Comparison of ENCODE assay signal across 6 cellular contexts in genomic region chr17:76843068-76843467, GRCh38. TPM values are rescaled to one million over a fixed set of nuclear protein-coding genes. Genes with fewer than 3 reads are reported as not detected.
DNase-seq lines count a peak whose midpoint lies in the region; ATAC-seq, FAIRE-seq and TF ChIP-seq lines count a peak whose summit lies in the region.
"Not testable (repeated sequence)": the region's sequence is repeated elsewhere in the genome, so short reads cannot be mapped to it uniquely, and the experiment has no call there.
"Had no signal": no experiment of that assay in that cellular context is flagged by ENCODE, and none has a peak within 500 bp of the region (broad histone marks: within the 10 kb centered on the region; RNA-seq: fewer than 3 reads in every experiment).

No MANE protein-coding gene starts in this region.

- TF ChIP-seq POLR2A in K562 (conservative IDR thresholded peaks at IDR 0.05), result not testable (repeated sequence)

- peaks cover 78 to 100% (median 100%) of the 10 kb centered on the region in 10 experiments for H3K4me1 ChIP-seq in BLaER1 treated with 17β-estradiol and CSF1 and Interleukin-3, amounts not matched to agents 10 nM and 100 nM
- H3K4me1 ChIP-seq in HEK293 (ENCODE audit: control insufficient read depth, insufficient read depth, low read length), result not testable (repeated sequence)
- H3K4me1 ChIP-seq in OCI-LY7 (ENCODE audit: insufficient read depth, low read length, poor library complexity, severe bottlenecking) (peaks cover 99% of the 10 kb centered on the region), K562 (replicated peaks in 1 of 2; ENCODE audit: control insufficient read depth in 2 of 2, insufficient read depth in 2 of 2, low read length in 2 of 2) (peaks cover 29 to 53% of the 10 kb centered on the region in 2 experiments; a peak in 4 of 5 replicates)

- not testable (repeated sequence) for H3K9me3 ChIP-seq in BLaER1 treated with 17β-estradiol and CSF1 and Interleukin-3, amounts not matched to agents 10 nM and 100 nM (replicated peaks in 1 of 11); HEK293 (ENCODE audit: control insufficient read depth, insufficient read depth, low read depth, low read length); OCI-LY7 (ENCODE audit: low read length); K562 (replicated peaks; ENCODE audit: control insufficient read depth, insufficient read depth, low read depth, low read length)

- not testable (repeated sequence) for H2AFZ ChIP-seq in OCI-LY7 (ENCODE audit: low read length); K562 (ENCODE audit: low read depth, low read length)

- H3K36me3 ChIP-seq in BLaER1 treated with 17β-estradiol and CSF1 and Interleukin-3, amounts not matched to agents 10 nM and 100 nM; HEK293 (ENCODE audit: control insufficient read depth in 2 of 2, insufficient read depth in 1 of 2, low read length in 2 of 2); OCI-LY7 (ENCODE audit: insufficient read depth, low read length); K562 (ENCODE audit: control insufficient read depth, insufficient read depth, low read length): not testable (repeated sequence)

- not testable (repeated sequence) for BruUV-seq in OCI-LY7 (replicated peaks; lab: Mats Ljungman, UMichigan); K562 (replicated peaks; lab: Mats Ljungman, UMichigan)

- not testable (repeated sequence) for H3K79me2 ChIP-seq in OCI-LY7 (ENCODE audit: insufficient read depth, low read depth, low read length); K562 (ENCODE audit: control insufficient read depth, insufficient read depth, low read length)

- intact Hi-C loops in OCI-LY7 (cut with micrococcal nuclease; ENCODE audit: unreplicated experiment), result loop anchor here (1.0 to 10.0 kb wide), 4 partner anchors 27 to 602 kb away; partner anchors contain the start of genes JMJD6, METTL23 and SEC14L1
- intact Hi-C loops in K562 (cut with micrococcal nuclease), result not testable (repeated sequence)

- FAIRE-seq in K562 (lab: Jason Lieb, UNC), result not testable (repeated sequence)

- H3K9me2 ChIP-seq in OCI-LY7 (ENCODE audit: insufficient read depth, low read length), result not testable (repeated sequence)

- H4K20me1 ChIP-seq in BLaER1 treated with 17β-estradiol and CSF1 and Interleukin-3, amounts not matched to agents 10 nM and 100 nM; OCI-LY7 (ENCODE audit: insufficient read depth, low read length); K562 (replicated peaks; ENCODE audit: control insufficient read depth, insufficient read depth, low read length): not testable (repeated sequence)

- H3K27ac ChIP-seq in BLaER1 treated with 17β-estradiol and CSF1 and Interleukin-3, amounts not matched to agents 10 nM and 100 nM, result peak overlapping the region in 9 of 11 experiments; percentile 65 to 99 (median 97); a peak in 18 of 22 replicates
- H3K27ac ChIP-seq in HEK293 (ENCODE audit: extremely low read depth, low read depth, low read length); K562 (ENCODE audit: extremely low read depth, low read depth, low read length): not testable (repeated sequence)
- H3K27ac ChIP-seq in OCI-LY7 (ENCODE audit: low read depth, low read length, poor library complexity, severe bottlenecking), result peak overlapping the region; percentile 93

- H3K9ac ChIP-seq in BLaER1 treated with 17β-estradiol and CSF1 and Interleukin-3, amounts not matched to agents 10 nM and 100 nM, result peak overlapping the region in 9 of 11 experiments; percentile 28 to 92 (median 84); a peak in 17 of 22 replicates
- H3K9ac ChIP-seq in K562 (ENCODE audit: insufficient read depth in 1 of 2, low read depth in 2 of 2, low read length in 2 of 2), result not testable (repeated sequence)

- not testable (repeated sequence) for DNase-seq in OCI-LY7 (ENCODE audit: low spot score); K562 (ENCODE audit: extremely low read depth in 1 of 4, low spot score in 3 of 4)

- TF ChIP-seq EP300 in K562 (IDR thresholded peaks at IDR 0.05; ENCODE audit: low read length), result not testable (repeated sequence)

- in situ Hi-C loops in K562 (cut with MboI), result not testable (repeated sequence)

- not testable (repeated sequence) for TF ChIP-seq CTCF in HEK293 (tag by site-specific recombination; IDR thresholded peaks at IDR 0.05); OCI-LY7 (conservative IDR thresholded peaks at IDR 0.05; ENCODE audit: low read length); K562 (IDR thresholded peaks at IDR 0.05 in 2 of 3, conservative IDR thresholded peaks at IDR 0.05 in 1 of 3; ENCODE audit: insufficient read depth in 2 of 3, low read depth in 1 of 3, low read length in 3 of 3)

- not testable (repeated sequence) for ATAC-seq in K562

- TF ChIP-seq RAD21 in K562 (CRISPR knock-in tag; conservative IDR thresholded peaks at IDR 0.05 in 1 of 2, IDR thresholded peaks at IDR 0.05 in 1 of 2), result not testable (repeated sequence)

- WGBS in K562 (ENCODE audit: insufficient coverage, low coverage, missing lambda C conversion rate), result 69% methylated on average over 5 of the region's 6 CpGs

- H3K4me3 ChIP-seq in BLaER1 treated with 17β-estradiol and CSF1 and Interleukin-3, amounts not matched to agents 10 nM and 100 nM; HEK293 (ENCODE audit: low read depth, low read length); OCI-LY7 (ENCODE audit: low read depth, low read length, poor library complexity, severe bottlenecking); K562: not testable (repeated sequence)

- CTCF ChIA-PET in HEK293 (lab: Yijun Ruan, JAX), result interaction anchor here (0.7 to 1.1 kb wide), 3 partner anchors 96 to 226 kb away, joined by 3 to 5 read pairs (median 3); no protein-coding TSS in a partner anchor
- CTCF ChIA-PET in OCI-LY7 (lab: Charles Lee; ENCODE audit: unreplicated experiment); K562 (lab: Yijun Ruan, JAX; ENCODE audit: low intra/inter-chr PET ratio): not testable (repeated sequence)

- POLR2A ChIA-PET in HEK293 (lab: Yijun Ruan, JAX), result not testable (repeated sequence)
- POLR2A ChIA-PET in OCI-LY7 (lab: Charles Lee) (interaction anchor here (0.8 to 1.4 kb wide), 4 partner anchors 11 to 111 kb away, joined by 3 to 4 read pairs (median 3); no protein-coding TSS in a partner anchor), K562 (lab: Yijun Ruan, JAX) (interaction anchor here (0.6 kb wide), 1 partner anchor 228 kb away, joined by 4 read pairs; no protein-coding TSS in a partner anchor)

- not testable (repeated sequence) for H3K27me3 ChIP-seq in BLaER1 treated with 17β-estradiol and CSF1 and Interleukin-3, amounts not matched to agents 10 nM and 100 nM; K562 (ENCODE audit: control insufficient read depth in 2 of 2, insufficient read depth in 2 of 2, low read length in 2 of 2)

- H3K9me1 ChIP-seq in K562 (ENCODE audit: control insufficient read depth, insufficient read depth, low read length), result not testable (repeated sequence)

- peak overlapping the region; percentile 63 to 95 (median 89); a peak in 20 of 22 replicates for H3K4me2 ChIP-seq in BLaER1 treated with 17β-estradiol and CSF1 and Interleukin-3, amounts not matched to agents 10 nM and 100 nM
- peak overlapping the region; percentile 59; the same call in 1 of the 2 replicates for H3K4me2 ChIP-seq in OCI-LY7 (ENCODE audit: low read length)
- H3K4me2 ChIP-seq in K562 (ENCODE audit: insufficient read depth, low read length), result not testable (repeated sequence)

TF ChIP-seq in HEK293, 187 proteins besides CTCF, POLR2A, EP300 and RAD21:
- TF ChIP-seq ZNF121 (tag by site-specific recombination; IDR thresholded peaks at IDR 0.05), result peak; percentile 75

TF ChIP-seq in K562, 482 proteins besides CTCF, POLR2A, EP300 and RAD21:
- peak; percentile 75 for TF ChIP-seq ZNF121 (CRISPR knock-in tag; conservative IDR thresholded peaks at IDR 0.05)

RNA-seq across cellular contexts. Expression of gene MGAT5B, which starts 25.1 kb away (rescaled TPM):
- 1.3 and 2.5 TPM in 2 replicates for total RNA-seq in OCI-LY7 (2014; rRNA removed; shearing (Covaris generic))
- total RNA-seq in OCI-LY7 (2022) (1.4 and 2.3 TPM in 2 replicates), K562 (2014; rRNA removed) (0.18 and 0.29 TPM in 2 replicates), K562 (2014; rRNA removed; fragmentation: Illumina TruSeq; extraction: Trizol) (0.19 TPM in 1 of 2 replicates, not detected in the other), K562 (2015; rRNA removed; fragmentation: Illumina TruSeq; extraction: Trizol) (not detected in 2 replicates), K562 (2021) (0.16 and 0.22 TPM in 2 replicates)
- total RNA-seq in K562 (2011; cell fraction: chromatin; rRNA removed; ENCODE audit: low replicate concordance), result 1.5 and 5.7 TPM in 2 replicates
- total RNA-seq in K562 (2011; cell fraction: nucleolus; rRNA removed), result 2.2 and 2.5 TPM in 2 replicates
- 0.76 and 1.6 TPM in 2 replicates for total RNA-seq in K562 (2011; cell fraction: nucleoplasm; rRNA removed)
- polyA plus RNA-seq in K562 (2011; rRNA removed) (0.43 and 0.79 TPM in 2 replicates), K562 (2014; fragmentation: Illumina TruSeq; extraction: Trizol) (0.09 and 0.17 TPM in 2 replicates), K562 (2014; fragmentation: Nextera tagmentation; extraction: Ambion mirVana) (not detected), K562 (2014; rRNA removed) (0.16 TPM in 1 of 2 replicates, not detected in the other)
- 0.59 and 1.2 TPM in 2 replicates for polyA plus RNA-seq in K562 (2011; cell fraction: cytosol; rRNA removed)
- 2.3 and 3.9 TPM in 2 replicates for polyA plus RNA-seq in K562 (2011; cell fraction: nucleus; rRNA removed)
- polyA plus RNA-seq in K562 (2012), result 0.19 and 0.22 TPM in 2 replicates
- 0.09 and 0.11 TPM in 2 replicates for polyA minus RNA-seq in K562 (2011; rRNA and poly(A)+ RNA removed)
- 1.5 TPM in 1 of 2 replicates, not detected in the other for polyA minus RNA-seq in K562 (2011; cell fraction: cytosol; rRNA and poly(A)+ RNA removed)
- polyA minus RNA-seq in K562 (2011; cell fraction: nucleus; rRNA and poly(A)+ RNA removed), result 1.5 and 1.9 TPM in 2 replicates
- total RNA-seq: CD4-positive, CD25-positive, alpha-beta regulatory T cell had no signal
- polyA plus RNA-seq: CD14-positive monocyte; CD4-positive, CD25-positive, alpha-beta regulatory T cell had no signal
